Comparison of ENCODE assay signal across 26 cellular contexts in genomic region chr9:116032683-116033440, GRCh38.
"Had no signal": no experiment of that assay in that cellular context is flagged by ENCODE, and none has a peak within 500 bp of the region (broad histone marks: within the 10 kb centered on the region; RNA-seq: fewer than 3 reads in every experiment).

No MANE protein-coding gene starts in this region.

- H2AFZ ChIP-seq: neural progenitor cell had no signal

- H3K4me3 Mint-ChIP-seq: activated naive CD4-positive, alpha-beta T cell treated with anti-CD3 and anti-CD28 coated beads, Interleukin-2, amount 10 ng/mL, durations not matched to agents 7 days and 5 days; activated naive CD8-positive, alpha-beta T cell treated with anti-CD3 and anti-CD28 coated beads, Interleukin-2, amount 10 ng/mL, durations not matched to agents 7 days and 5 days; memory B cell; natural killer cell; neural progenitor cell; T-helper 17 cell had no signal

- H3K36me3 ChIP-seq: ascending aorta, esophagus muscularis mucosa, heart right ventricle, neural progenitor cell, suprapubic skin, tibial nerve, WERI-Rb-1 had no signal

- H3K4me2 ChIP-seq: neural progenitor cell, smooth muscle cell had no signal

- ATAC-seq: activated CD4-positive, CD25-positive, alpha-beta regulatory T cell treated with anti-CD3 and anti-CD28 coated beads, Interleukin-2, amount 50 U/mL, for 24 hours; foreskin keratinocyte; heart right ventricle; natural killer cell; T-helper 17 cell had no signal

- H3K36me3 Mint-ChIP-seq: activated naive CD4-positive, alpha-beta T cell treated with anti-CD3 and anti-CD28 coated beads, Interleukin-2, amount 10 ng/mL, durations not matched to agents 7 days and 5 days; activated naive CD8-positive, alpha-beta T cell treated with anti-CD3 and anti-CD28 coated beads, Interleukin-2, amount 10 ng/mL, durations not matched to agents 7 days and 5 days; memory B cell; neural progenitor cell had no signal

- H3K27me3 ChIP-seq: ascending aorta, esophagus muscularis mucosa, foreskin keratinocyte, heart right ventricle, neural progenitor cell, suprapubic skin, tibial nerve had no signal

- H3K27me3 Mint-ChIP-seq: activated naive CD4-positive, alpha-beta T cell treated with anti-CD3 and anti-CD28 coated beads, Interleukin-2, amount 10 ng/mL, durations not matched to agents 7 days and 5 days; activated naive CD8-positive, alpha-beta T cell treated with anti-CD3 and anti-CD28 coated beads, Interleukin-2, amount 10 ng/mL, durations not matched to agents 7 days and 5 days; memory B cell; T-helper 17 cell had no signal

- H3K27ac ChIP-seq: ascending aorta, esophagus muscularis mucosa, foreskin keratinocyte, heart right ventricle, neural progenitor cell, suprapubic skin, tibial nerve, WERI-Rb-1 had no signal

- H3K4me3 ChIP-seq: ascending aorta, esophagus muscularis mucosa, heart right ventricle, neural progenitor cell, smooth muscle cell, suprapubic skin, tibial nerve had no signal

- H3K9ac ChIP-seq: neural progenitor cell had no signal

- H3K27ac Mint-ChIP-seq: activated naive CD4-positive, alpha-beta T cell treated with anti-CD3 and anti-CD28 coated beads, Interleukin-2, amount 10 ng/mL, durations not matched to agents 7 days and 5 days; activated naive CD8-positive, alpha-beta T cell treated with anti-CD3 and anti-CD28 coated beads, Interleukin-2, amount 10 ng/mL, durations not matched to agents 7 days and 5 days; memory B cell; natural killer cell; neural progenitor cell; T-helper 17 cell had no signal

- H3K4me1 Mint-ChIP-seq: activated naive CD4-positive, alpha-beta T cell treated with anti-CD3 and anti-CD28 coated beads, Interleukin-2, amount 10 ng/mL, durations not matched to agents 7 days and 5 days; activated naive CD8-positive, alpha-beta T cell treated with anti-CD3 and anti-CD28 coated beads, Interleukin-2, amount 10 ng/mL, durations not matched to agents 7 days and 5 days; memory B cell; natural killer cell; T-helper 17 cell had no signal

- DNase-seq: activated CD4-positive, alpha-beta T cell treated with anti-CD3 and anti-CD28 coated beads for 48 hours; activated CD4-positive, alpha-beta T cell treated with anti-CD3 and anti-CD28 coated beads, Interleukin-2, amount 50 U/mL, for 48 hours; activated CD8-positive, alpha-beta memory T cell treated with anti-CD3 and anti-CD28 coated beads for 24 hours; activated gamma-delta T cell; activated naive CD4-positive, alpha-beta T cell treated with anti-CD3 and anti-CD28 coated beads, Interleukin-2, amount 10 ng/mL, durations not matched to agents 7 days and 5 days; activated naive CD8-positive, alpha-beta T cell treated with anti-CD3 and anti-CD28 coated beads, Interleukin-2, amount 10 ng/mL, durations not matched to agents 7 days and 5 days; cortex of kidney; foreskin keratinocyte; heart right ventricle; natural killer cell; occipital lobe; retina; stimulated activated CD4-positive, alpha-beta T cell treated with anti-CD3 and anti-CD28 coated beads, Interleukin-2, amount 100 ng/mL, for 24 hours; stimulated activated naive CD4-positive, alpha-beta T cell; SW 1271; T-helper 17 cell; T1000; WERI-Rb-1 had no signal

- H3K4me1 ChIP-seq: ascending aorta, esophagus muscularis mucosa, heart right ventricle, neural progenitor cell, suprapubic skin, tibial nerve had no signal
